In genomic region chr12:97464241-97465011, GRCh38 we compare ENCODE assay signal across 15 cellular contexts. TPM values are rescaled to one million over a fixed set of nuclear protein-coding genes. Genes with fewer than 3 reads are reported as not detected.
DNase-seq lines count a peak whose midpoint lies in the region; TF ChIP-seq lines count a peak whose summit lies in the region.
"Had no signal": no experiment of that assay in that cellular context is flagged by ENCODE, and none has a peak within 500 bp of the region (broad histone marks: within the 10 kb centered on the region; RNA-seq: fewer than 3 reads in every experiment).

No MANE protein-coding gene starts in this region.

- H3K79me1 ChIP-seq in neuronal stem cell (ENCODE audit: low read depth, low read length): no peaks in the 10 kb centered on the region

- H2BK120ac ChIP-seq in neuronal stem cell (ENCODE audit: low read depth, low read length): no peak overlapping the region

- H2AFZ ChIP-seq in neuronal stem cell (ENCODE audit: low read length): peak overlapping the region; percentile 75
- H2AFZ ChIP-seq: PC-9 had no signal

- TF ChIP-seq CTCF in glutamatergic neuron (IDR thresholded peaks at IDR 0.05; ENCODE audit: partially characterized antibody, unreplicated experiment): no peak
- no peak for TF ChIP-seq CTCF in brain microvascular endothelial cell (IDR thresholded peaks at IDR 0.05; ENCODE audit: low read depth, low read length, missing control alignments)

- in situ Hi-C loops in HAP-1 (cut with MboI; ENCODE audit: low sequenced_read_pairs): no loop called here
- in situ Hi-C loops in brain microvascular endothelial cell (cut with HindIII; ENCODE audit: low pct_ligation_motif_present, low sequenced_read_pairs): no loop called here

- H3K23ac ChIP-seq in neuronal stem cell (ENCODE audit: low read depth, low read length, poor library complexity): no peak overlapping the region

- peaks cover 13% of the 10 kb centered on the region for H3K9me3 Mint-ChIP-seq in glutamatergic neuron (ENCODE audit: unreplicated experiment)
- H3K9me3 Mint-ChIP-seq in activated T-helper 1 cell treated with anti-CD3 and anti-CD28 coated beads, Interleukin-12 subunit alpha, Interleukin-12 subunit beta, Interleukin-2, Interleukin-4 antibody, amounts not matched to agents 30 ng/mL and 10 ng/mL and 1 ng/mL, durations not matched to agents 14 hours and 24 hours and 36 hours: no peaks in the 10 kb centered on the region
- H3K9me3 Mint-ChIP-seq: stimulated activated naive CD8-positive, alpha-beta T cell treated with anti-CD3 and anti-CD28 coated beads, Interleukin-15, amount 100 ng/mL, for 72 hours; T-helper 1 cell treated with Interleukin-12 subunit alpha and Interleukin-12 subunit beta and Interleukin-4 antibody, amounts not matched to agents 30 μg/mL and 1 μg/mL, for 36 hours had no signal

- no peaks in the 10 kb centered on the region for H3K36me3 Mint-ChIP-seq in glutamatergic neuron (ENCODE audit: unreplicated experiment)
- H3K36me3 Mint-ChIP-seq in activated T-helper 1 cell treated with anti-CD3 and anti-CD28 coated beads, Interleukin-12 subunit alpha, Interleukin-12 subunit beta, Interleukin-2, Interleukin-4 antibody, amounts not matched to agents 30 ng/mL and 10 ng/mL and 1 ng/mL, durations not matched to agents 14 hours and 24 hours and 36 hours (ENCODE audit: low read depth): no peaks in the 10 kb centered on the region

- H3K14ac ChIP-seq in neuronal stem cell (ENCODE audit: low read length): no peak overlapping the region

- H2BK12ac ChIP-seq in neuronal stem cell (ENCODE audit: low read length): no peak overlapping the region

- H3K4me1 Mint-ChIP-seq in glutamatergic neuron (ENCODE audit: low read depth, unreplicated experiment): peaks cover 34% of the 10 kb centered on the region
- H3K4me1 Mint-ChIP-seq in activated T-helper 1 cell treated with anti-CD3 and anti-CD28 coated beads, Interleukin-12 subunit alpha, Interleukin-12 subunit beta, Interleukin-2, Interleukin-4 antibody, amounts not matched to agents 30 ng/mL and 10 ng/mL and 1 ng/mL, durations not matched to agents 14 hours and 24 hours and 36 hours (ENCODE audit: low read depth): no peaks in the 10 kb centered on the region
- H3K4me1 Mint-ChIP-seq: stimulated activated naive CD8-positive, alpha-beta T cell treated with anti-CD3 and anti-CD28 coated beads, Interleukin-15, amount 100 ng/mL, for 72 hours had no signal

- no peaks in the 10 kb centered on the region for H3K9me3 ChIP-seq in HAP-1
- no peaks in the 10 kb centered on the region for H3K9me3 ChIP-seq in neuronal stem cell (replicated peaks in 1 of 2; ENCODE audit: control insufficient read depth in 2 of 2, insufficient read depth in 1 of 2, low read depth in 1 of 2, low read length in 2 of 2)

- intact Hi-C loops in activated T-helper 1 cell treated with anti-CD3 and anti-CD28 coated beads, Interleukin-12 subunit alpha, Interleukin-12 subunit beta, Interleukin-2, Interleukin-4 antibody, amounts not matched to agents 30 ng/mL and 10 ng/mL and 1 ng/mL, durations not matched to agents 14 hours and 24 hours and 36 hours (cut with micrococcal nuclease): no loop called here

- no peak overlapping the region for H3K4ac ChIP-seq in neuronal stem cell (ENCODE audit: low read length)

- H3K18ac ChIP-seq in neuronal stem cell (ENCODE audit: low read length): no peak overlapping the region

- H4K91ac ChIP-seq in neuronal stem cell (ENCODE audit: low read depth, low read length, poor library complexity): no peak overlapping the region

- H3K27ac Mint-ChIP-seq in glutamatergic neuron (ENCODE audit: unreplicated experiment): peak overlapping the region; percentile 93
- no peak overlapping the region for H3K27ac Mint-ChIP-seq in activated T-helper 1 cell treated with anti-CD3 and anti-CD28 coated beads, Interleukin-12 subunit alpha, Interleukin-12 subunit beta, Interleukin-2, Interleukin-4 antibody, amounts not matched to agents 30 ng/mL and 10 ng/mL and 1 ng/mL, durations not matched to agents 14 hours and 24 hours and 36 hours
- H3K27ac Mint-ChIP-seq: stimulated activated naive CD8-positive, alpha-beta T cell treated with anti-CD3 and anti-CD28 coated beads, Interleukin-15, amount 100 ng/mL, for 72 hours; T-helper 1 cell treated with Interleukin-12 subunit alpha and Interleukin-12 subunit beta and Interleukin-4 antibody, amounts not matched to agents 30 μg/mL and 1 μg/mL, for 36 hours had no signal

- peak overlapping the region; percentile 95 for H3K4me3 Mint-ChIP-seq in glutamatergic neuron (ENCODE audit: unreplicated experiment)
- H3K4me3 Mint-ChIP-seq in activated T-helper 1 cell treated with anti-CD3 and anti-CD28 coated beads, Interleukin-12 subunit alpha, Interleukin-12 subunit beta, Interleukin-2, Interleukin-4 antibody, amounts not matched to agents 30 ng/mL and 10 ng/mL and 1 ng/mL, durations not matched to agents 14 hours and 24 hours and 36 hours: no peak overlapping the region
- H3K4me3 Mint-ChIP-seq: stimulated activated naive CD8-positive, alpha-beta T cell treated with anti-CD3 and anti-CD28 coated beads, Interleukin-15, amount 100 ng/mL, for 72 hours; T-helper 1 cell treated with Interleukin-12 subunit alpha and Interleukin-12 subunit beta and Interleukin-4 antibody, amounts not matched to agents 30 μg/mL and 1 μg/mL, for 36 hours had no signal

- peak; percentile 67 to 91 for DNase-seq in HAP-1 (ENCODE audit: low spot score in 2 of 2)
- DNase-seq in NCI-H345 (lab: John Stamatoyannopoulos, UW): peak; percentile 68
- no peak for DNase-seq in glutamatergic neuron
- DNase-seq in neuronal stem cell (ENCODE audit: low spot score): peak; percentile 21
- DNase-seq in activated T-helper 1 cell treated with anti-CD3 and anti-CD28 coated beads, Interleukin-12 subunit alpha, Interleukin-12 subunit beta, Interleukin-2, Interleukin-4 antibody, amounts not matched to agents 30 ng/mL and 10 ng/mL and 1 ng/mL, durations not matched to agents 14 hours and 24 hours and 36 hours (ENCODE audit: low spot score): no peak
- DNase-seq in stimulated activated naive CD4-positive, alpha-beta T cell (lab: John Stamatoyannopoulos, UW): no peak
- DNase-seq in brain microvascular endothelial cell: no peak
- no peak for DNase-seq in globus pallidus (ENCODE audit: low spot score)
- DNase-seq: activated CD4-positive, alpha-beta T cell treated with anti-CD3 and anti-CD28 coated beads, Interleukin-2, amount 50 U/mL, for 1 hour; mammary epithelial cell; PC-9; stimulated activated naive CD8-positive, alpha-beta T cell treated with anti-CD3 and anti-CD28 coated beads, Interleukin-15, amount 100 ng/mL, for 72 hours had no signal

- H2BK15ac ChIP-seq in neuronal stem cell (ENCODE audit: low read length): no peak overlapping the region

- H3K27me3 ChIP-seq in HAP-1 (ENCODE audit: low read depth) (peaks cover 57% of the 10 kb centered on the region), neuronal stem cell (ENCODE audit: control insufficient read depth in 3 of 3, insufficient read depth in 3 of 3, low read depth in 1 of 3, low read length in 3 of 3) (no peaks in the 10 kb centered on the region), brain microvascular endothelial cell (replicated peaks) (peaks cover 3% of the 10 kb centered on the region)

- H4K8ac ChIP-seq in neuronal stem cell (ENCODE audit: low read depth, low read length): no peak overlapping the region

- H3K9ac ChIP-seq in neuronal stem cell (ENCODE audit: low read depth, low read length, poor library complexity): no peak overlapping the region

- no peaks in the 10 kb centered on the region for H3K36me3 ChIP-seq in HAP-1 (replicated peaks)
- H3K36me3 ChIP-seq in neuronal stem cell (replicated peaks in 1 of 2; ENCODE audit: control insufficient read depth in 2 of 2, insufficient read depth in 2 of 2, low read length in 2 of 2): no peaks in the 10 kb centered on the region
- no peaks in the 10 kb centered on the region for H3K36me3 ChIP-seq in brain microvascular endothelial cell (replicated peaks)

- H3K27ac ChIP-seq in neuronal stem cell (replicated peaks; ENCODE audit: low read length): peak overlapping the region; percentile 75
- H3K27ac ChIP-seq in brain microvascular endothelial cell: no peak overlapping the region
- H3K27ac ChIP-seq: PC-9 had no signal

- H2BK5ac ChIP-seq in neuronal stem cell (ENCODE audit: low read length): no peak overlapping the region

- H3K4me1 ChIP-seq in HAP-1 (peaks cover 26% of the 10 kb centered on the region), neuronal stem cell (ENCODE audit: control insufficient read depth in 2 of 2, insufficient read depth in 1 of 2, low read depth in 1 of 2, low read length in 2 of 2) (peaks cover 3 to 12% of the 10 kb centered on the region in 2 donors)

- peak overlapping the region; percentile 56 for H3K4me2 ChIP-seq in neuronal stem cell (ENCODE audit: insufficient read depth, low read length, poor library complexity, severe bottlenecking)
- H3K4me2 ChIP-seq: PC-9 had no signal

- H3K4me3 ChIP-seq in HAP-1: no peak overlapping the region
- peak overlapping the region; percentile 39 to 53 for H3K4me3 ChIP-seq in neuronal stem cell (ENCODE audit: low read length in 2 of 2)
- no peak overlapping the region for H3K4me3 ChIP-seq in brain microvascular endothelial cell (ENCODE audit: low read depth, low read length)
- H3K4me3 ChIP-seq: PC-9 had no signal

- no peak overlapping the region for H2AK5ac ChIP-seq in neuronal stem cell (ENCODE audit: low read depth, low read length)

- WGBS in neuronal stem cell (ENCODE audit: extremely low coverage in 2 of 2, insufficient read length in 2 of 2, insufficient replicate concordance in 1 of 2), 2 donors: no CpG with 5 or more reads among the region's 8 CpGs

- H3K27me3 Mint-ChIP-seq in glutamatergic neuron (ENCODE audit: unreplicated experiment): peaks cover 5% of the 10 kb centered on the region
- H3K27me3 Mint-ChIP-seq in activated T-helper 1 cell treated with anti-CD3 and anti-CD28 coated beads, Interleukin-12 subunit alpha, Interleukin-12 subunit beta, Interleukin-2, Interleukin-4 antibody, amounts not matched to agents 30 ng/mL and 10 ng/mL and 1 ng/mL, durations not matched to agents 14 hours and 24 hours and 36 hours (ENCODE audit: insufficient read depth): peaks cover 48% of the 10 kb centered on the region

RNA-seq across cellular contexts. Expression of gene RMST, which starts 1.8 kb away (rescaled TPM):
- 62.2 TPM for total RNA-seq in glutamatergic neuron (ENCODE audit: unreplicated experiment)
- 13.8 TPM for polyA plus RNA-seq in neuronal stem cell (2013, experiment 1 of 2)
- 12.8 TPM for polyA plus RNA-seq in neuronal stem cell (2013, experiment 2 of 2)
- total RNA-seq in activated T-helper 1 cell treated with anti-CD3 and anti-CD28 coated beads, Interleukin-12 subunit alpha, Interleukin-12 subunit beta, Interleukin-2, Interleukin-4 antibody, amounts not matched to agents 30 ng/mL and 10 ng/mL and 1 ng/mL, durations not matched to agents 14 hours and 24 hours and 36 hours: not detected in 2 replicates
- total RNA-seq: Daoy, PC-9 had no signal
- polyA plus RNA-seq: BJ, mammary epithelial cell had no signal

Comparison
In these comparisons a context has a peak if more than half of its experiments do, and no peak if none do; other contexts are left out.
1. DNase-seq: peak in HAP-1 (2 of 2), NCI-H345 (single experiment) and neuronal stem cell (single experiment); none in glutamatergic neuron (single experiment), activated T-helper 1 cell treated with anti-CD3 and anti-CD28 coated beads, Interleukin-12 subunit alpha, Interleukin-12 subunit beta, Interleukin-2, Interleukin-4 antibody, amounts not matched to agents 30 ng/mL and 10 ng/mL and 1 ng/mL, durations not matched to agents 14 hours and 24 hours and 36 hours (single experiment), stimulated activated naive CD4-positive, alpha-beta T cell (0 of 6), brain microvascular endothelial cell (single experiment) and globus pallidus (single experiment).
2. H3K4me3 ChIP-seq: peak in neuronal stem cell (2 of 2); none in HAP-1 (single experiment) and brain microvascular endothelial cell (single experiment).
3. RNA of gene RMST, which starts 1.8 kb away (total RNA-seq): 62.2 TPM in glutamatergic neuron (single experiment); not detected in activated T-helper 1 cell treated with anti-CD3 and anti-CD28 coated beads, Interleukin-12 subunit alpha, Interleukin-12 subunit beta, Interleukin-2, Interleukin-4 antibody, amounts not matched to agents 30 ng/mL and 10 ng/mL and 1 ng/mL, durations not matched to agents 14 hours and 24 hours and 36 hours; every median in the first group is over 10 times any median in the second.